9 cellular contexts compared by ENCODE assay signal in the genomic region with DNA sequence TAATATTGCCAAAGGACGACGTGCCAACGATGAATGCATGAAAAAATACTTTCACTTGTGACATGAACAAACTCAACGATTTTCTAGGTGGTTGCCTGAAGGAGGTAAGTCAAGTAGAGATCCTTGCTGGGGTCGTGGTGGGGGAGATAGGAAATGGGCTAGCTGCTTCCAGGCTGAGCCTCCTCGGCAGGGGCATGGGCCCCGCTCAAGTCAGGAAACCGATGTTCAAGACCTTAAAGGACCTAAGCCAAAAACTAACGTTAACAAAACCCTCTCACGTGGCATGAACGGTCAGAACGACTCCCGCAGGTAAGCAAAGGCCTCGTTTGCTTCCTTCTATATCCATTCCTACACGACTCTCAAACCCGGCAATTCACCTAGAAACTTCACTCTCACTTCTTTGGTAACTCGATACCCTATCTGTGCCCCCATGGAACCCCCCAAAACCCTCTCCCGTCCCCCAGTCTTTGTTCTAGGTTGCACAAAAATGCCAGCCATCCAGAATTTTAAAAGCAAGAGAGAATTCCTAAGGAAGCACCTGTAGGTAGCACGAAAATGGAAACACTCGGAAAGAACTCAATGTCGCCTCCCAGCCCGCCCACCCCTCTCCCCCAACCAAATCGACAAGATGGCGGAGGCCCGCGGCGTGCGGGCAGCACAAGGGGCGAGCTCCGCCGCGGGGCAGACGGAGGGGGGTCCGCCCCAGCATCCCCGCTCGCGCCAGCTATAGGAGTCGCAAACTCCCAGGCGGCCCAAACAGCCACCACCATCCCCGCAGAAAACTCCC. TPM values are rescaled to one million over a fixed set of nuclear protein-coding genes. Genes with fewer than 3 reads are reported as not detected.
DNase-seq lines count a peak whose midpoint lies in the region; ATAC-seq and TF ChIP-seq lines count a peak whose summit lies in the region.
"Had no signal": no experiment of that assay in that cellular context is flagged by ENCODE, and none has a peak within 500 bp of the region (broad histone marks: within the 10 kb centered on the region; RNA-seq: fewer than 3 reads in every experiment).

No MANE protein-coding gene starts in this region.

- H3K4me3 ChIP-seq in right atrium auricular region (peak overlapping the region; percentile 77 to 96), skeletal muscle tissue (ENCODE audit: low read length in 3 of 3) (peak overlapping the region; percentile 85 to 94 (median 93))

- CTCF ChIA-PET in activated naive CD4-positive, alpha-beta T cell treated with anti-CD3 and anti-CD28 coated beads for 36 hours (lab: Charles Lee), result no interaction called here

- ATAC-seq in GM18909 (IDR thresholded peaks at IDR 0.05; ENCODE audit: poor library complexity, unreplicated experiment), result no peak

- DNase-seq in activated gamma-delta T cell treated with Interleukin-2 at 50 U/mL for 16 hours (peak; percentile 9), activated gamma-delta T cell (lab: John Stamatoyannopoulos, UW) (no peak), NCI-H146 treated with DMSO at 0.1 percent for 48 hours (lab: John Stamatoyannopoulos, UW; ENCODE audit: unreplicated experiment) (peak; percentile 38), right atrium auricular region (ENCODE audit: low spot score) (no peak), foreskin melanocyte (no peak)
- DNase-seq in activated naive CD4-positive, alpha-beta T cell treated with anti-CD3 and anti-CD28 coated beads for 36 hours, result no peak

- no peaks in the 10 kb centered on the region for H3K9me3 Mint-ChIP-seq in activated naive CD4-positive, alpha-beta T cell treated with anti-CD3 and anti-CD28 coated beads for 36 hours

- H3K4me1 Mint-ChIP-seq in activated naive CD4-positive, alpha-beta T cell treated with anti-CD3 and anti-CD28 coated beads for 36 hours (ENCODE audit: low read depth), result peaks cover 28% of the 10 kb centered on the region

- no peak for TF ChIP-seq CTCF in right atrium auricular region (IDR thresholded peaks at IDR 0.05)

- H3K9me3 ChIP-seq in right atrium auricular region (no peaks in the 10 kb centered on the region), skeletal muscle tissue (ENCODE audit: control insufficient read depth in 3 of 3, low read length in 3 of 3) (no peaks in the 10 kb centered on the region)

- peaks cover 40% of the 10 kb centered on the region for H3K36me3 Mint-ChIP-seq in activated naive CD4-positive, alpha-beta T cell treated with anti-CD3 and anti-CD28 coated beads for 36 hours (ENCODE audit: low read depth)

- H3K27ac ChIP-seq in right atrium auricular region (peak overlapping the region; percentile 88 to 96), skeletal muscle tissue (ENCODE audit: low read depth, low read length) (peak overlapping the region; percentile 93)

- intact Hi-C loops in activated naive CD4-positive, alpha-beta T cell treated with anti-CD3 and anti-CD28 coated beads for 36 hours (cut with micrococcal nuclease), result loop anchor here (1.0 to 5.0 kb wide), 4 partner anchors 13 to 303 kb away; partner anchors contain the start of genes CTU1 and JOSD2

- H3K27me3 ChIP-seq in right atrium auricular region (no peaks in the 10 kb centered on the region), skeletal muscle tissue (ENCODE audit: control insufficient read depth in 3 of 3, insufficient read depth in 3 of 3, low read length in 3 of 3) (no peaks in the 10 kb centered on the region)

- H3K4me3 Mint-ChIP-seq in activated naive CD4-positive, alpha-beta T cell treated with anti-CD3 and anti-CD28 coated beads for 36 hours, result peak overlapping the region; percentile 98

- H3K27ac Mint-ChIP-seq in activated naive CD4-positive, alpha-beta T cell treated with anti-CD3 and anti-CD28 coated beads for 36 hours, result peak overlapping the region; percentile 100

- H3K27me3 Mint-ChIP-seq in activated naive CD4-positive, alpha-beta T cell treated with anti-CD3 and anti-CD28 coated beads for 36 hours (ENCODE audit: low read depth), result no peaks in the 10 kb centered on the region

- H3K4me1 ChIP-seq in right atrium auricular region, result peaks cover 0 to 20% of the 10 kb centered on the region in 2 donors
- H3K4me1 ChIP-seq in skeletal muscle tissue (ENCODE audit: control insufficient read depth in 3 of 3, insufficient read depth in 3 of 3, low read length in 3 of 3), result peaks cover 14 to 32% (median 14%) of the 10 kb centered on the region in 3 donors

- peak overlapping the region; percentile 94 to 100 (median 100) for H3K9ac ChIP-seq in skeletal muscle tissue (ENCODE audit: low read depth in 1 of 3, low read length in 3 of 3)

- peaks cover 11% of the 10 kb centered on the region for H3K36me3 ChIP-seq in right atrium auricular region
- peaks cover 10 to 14% (median 11%) of the 10 kb centered on the region in 3 donors for H3K36me3 ChIP-seq in skeletal muscle tissue (ENCODE audit: control insufficient read depth in 3 of 3, insufficient read depth in 3 of 3, low read length in 3 of 3)

RNA-seq across cellular contexts. Expression of gene ACP4, which starts 13.6 kb away (rescaled TPM):
- total RNA-seq in activated naive CD4-positive, alpha-beta T cell treated with anti-CD3 and anti-CD28 coated beads for 36 hours, result not detected
- not detected for total RNA-seq in right atrium auricular region
- total RNA-seq in skeletal muscle tissue, result not detected
- total RNA-seq: myocyte had no signal

RNA-seq across cellular contexts. Expression of gene KLK1, which starts 19.8 kb away (rescaled TPM):
- 1 to 10 TPM in 1 of 2 experiments, under 1 TPM in 1; 0.79 to 1.1 TPM for total RNA-seq in activated naive CD4-positive, alpha-beta T cell treated with anti-CD3 and anti-CD28 coated beads for 36 hours
- total RNA-seq in right atrium auricular region (under 1 TPM in 1 of 2 donors, not detected in 1; 0.51 TPM), skeletal muscle tissue (not detected)
- total RNA-seq: myocyte had no signal

RNA-seq across cellular contexts. Expression of gene KLK15, which starts 29.5 kb away (rescaled TPM):
- total RNA-seq in activated naive CD4-positive, alpha-beta T cell treated with anti-CD3 and anti-CD28 coated beads for 36 hours, result not detected
- total RNA-seq in right atrium auricular region, result not detected
- not detected for total RNA-seq in skeletal muscle tissue
- total RNA-seq: myocyte had no signal

RNA-seq across cellular contexts. Expression of gene GPR32, which starts 33.6 kb away (rescaled TPM):
- not detected for total RNA-seq in activated naive CD4-positive, alpha-beta T cell treated with anti-CD3 and anti-CD28 coated beads for 36 hours
- total RNA-seq in right atrium auricular region (not detected), skeletal muscle tissue (not detected)
- total RNA-seq: myocyte had no signal

RNA-seq across cellular contexts. Expression of gene KLK3, which starts 50.9 kb away (rescaled TPM):
- total RNA-seq in activated naive CD4-positive, alpha-beta T cell treated with anti-CD3 and anti-CD28 coated beads for 36 hours, result not detected
- total RNA-seq in right atrium auricular region (not detected), skeletal muscle tissue (not detected)
- total RNA-seq: myocyte had no signal

Comparison
In these comparisons a context has a peak if more than half of its experiments do, and no peak if none do; other contexts are left out.
1. DNase-seq: peak in activated gamma-delta T cell treated with Interleukin-2 at 50 U/mL for 16 hours (single experiment) and NCI-H146 treated with DMSO at 0.1 percent for 48 hours (single experiment); none in activated gamma-delta T cell (single experiment), activated naive CD4-positive, alpha-beta T cell treated with anti-CD3 and anti-CD28 coated beads for 36 hours (single experiment), right atrium auricular region (single experiment) and foreskin melanocyte (single experiment).